In the genomic region with DNA sequence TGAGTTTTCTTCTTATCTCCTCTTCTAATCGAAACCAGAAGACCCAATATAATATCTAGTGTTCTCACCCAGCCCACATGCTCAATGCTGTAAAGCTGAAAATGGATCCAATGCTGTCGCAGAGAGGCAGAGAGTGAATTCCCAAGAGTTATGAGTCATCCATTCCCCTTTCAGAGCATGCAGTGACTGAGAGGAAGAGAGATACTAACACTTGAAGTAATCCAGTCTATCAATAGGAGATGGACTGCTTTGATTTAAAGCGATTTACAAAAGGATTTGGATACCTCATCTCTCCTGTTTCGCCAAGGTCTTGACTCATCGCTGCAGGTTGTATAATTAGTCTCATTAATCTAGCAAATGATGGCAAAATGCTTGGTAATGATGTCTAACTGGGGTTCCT, we compare ENCODE assay signal across 1 cellular context.
TF ChIP-seq lines count a peak whose summit lies in the region.

No MANE protein-coding gene starts in this region.

TF ChIP-seq in HEK293, 187 proteins besides CTCF, POLR2A, EP300 and RAD21 (continued from another document):
- TF ChIP-seq, protein P1, sequence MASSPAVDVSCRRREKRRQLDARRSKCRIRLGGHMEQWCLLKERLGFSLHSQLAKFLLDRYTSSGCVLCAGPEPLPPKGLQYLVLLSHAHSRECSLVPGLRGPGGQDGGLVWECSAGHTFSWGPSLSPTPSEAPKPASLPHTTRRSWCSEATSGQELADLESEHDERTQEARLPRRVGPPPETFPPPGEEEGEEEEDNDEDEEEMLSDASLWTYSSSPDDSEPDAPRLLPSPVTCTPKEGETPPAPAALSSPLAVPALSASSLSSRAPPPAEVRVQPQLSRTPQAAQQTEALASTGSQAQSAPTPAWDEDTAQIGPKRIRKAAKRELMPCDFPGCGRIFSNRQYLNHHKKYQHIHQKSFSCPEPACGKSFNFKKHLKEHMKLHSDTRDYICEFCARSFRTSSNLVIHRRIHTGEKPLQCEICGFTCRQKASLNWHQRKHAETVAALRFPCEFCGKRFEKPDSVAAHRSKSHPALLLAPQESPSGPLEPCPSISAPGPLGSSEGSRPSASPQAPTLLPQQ (tag by site-specific recombination; IDR thresholded peaks at IDR 0.05) = no peak
- TF ChIP-seq, protein P2, sequence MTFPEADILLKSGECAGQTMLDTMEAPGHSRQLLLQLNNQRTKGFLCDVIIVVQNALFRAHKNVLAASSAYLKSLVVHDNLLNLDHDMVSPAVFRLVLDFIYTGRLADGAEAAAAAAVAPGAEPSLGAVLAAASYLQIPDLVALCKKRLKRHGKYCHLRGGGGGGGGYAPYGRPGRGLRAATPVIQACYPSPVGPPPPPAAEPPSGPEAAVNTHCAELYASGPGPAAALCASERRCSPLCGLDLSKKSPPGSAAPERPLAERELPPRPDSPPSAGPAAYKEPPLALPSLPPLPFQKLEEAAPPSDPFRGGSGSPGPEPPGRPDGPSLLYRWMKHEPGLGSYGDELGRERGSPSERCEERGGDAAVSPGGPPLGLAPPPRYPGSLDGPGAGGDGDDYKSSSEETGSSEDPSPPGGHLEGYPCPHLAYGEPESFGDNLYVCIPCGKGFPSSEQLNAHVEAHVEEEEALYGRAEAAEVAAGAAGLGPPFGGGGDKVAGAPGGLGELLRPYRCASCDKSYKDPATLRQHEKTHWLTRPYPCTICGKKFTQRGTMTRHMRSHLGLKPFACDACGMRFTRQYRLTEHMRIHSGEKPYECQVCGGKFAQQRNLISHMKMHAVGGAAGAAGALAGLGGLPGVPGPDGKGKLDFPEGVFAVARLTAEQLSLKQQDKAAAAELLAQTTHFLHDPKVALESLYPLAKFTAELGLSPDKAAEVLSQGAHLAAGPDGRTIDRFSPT (tag by site-specific recombination; IDR thresholded peaks at IDR 0.05) = peak; percentile 72
- TF ChIP-seq ZIC2 (tag by site-specific recombination; IDR thresholded peaks at IDR 0.05) (no peak), ZNF366 (tag by site-specific recombination; conservative IDR thresholded peaks at IDR 0.05) (peak; percentile 74), TRIM28 (IDR thresholded peaks at IDR 0.05; ENCODE audit: borderline replicate concordance, low read length) (peak; percentile 66; the same call in 1 of the 2 replicates), ZNF394 (tag by site-specific recombination; IDR thresholded peaks at IDR 0.05; ENCODE audit: borderline replicate concordance) (peak; percentile 31; the same call in 1 of the 2 replicates), SCRT1 (tag by site-specific recombination; IDR thresholded peaks at IDR 0.05; ENCODE audit: borderline replicate concordance) (no peak), ZNF157 (tag by site-specific recombination; IDR thresholded peaks at IDR 0.05) (no peak), ZNF132 (tag by site-specific recombination; IDR thresholded peaks at IDR 0.05; ENCODE audit: borderline replicate concordance) (no peak), ZSCAN23 (tag by site-specific recombination; IDR thresholded peaks at IDR 0.05) (no peak), SALL2 (tag by site-specific recombination; IDR thresholded peaks at IDR 0.05; ENCODE audit: borderline replicate concordance) (no peak)
